ENCODE assay signal across 15 cellular contexts in genomic region chr17:73293031-73293430, GRCh38. TPM values are rescaled to one million over a fixed set of nuclear protein-coding genes. Genes with fewer than 3 reads are reported as not detected.
A peak's percentile ranks its signal among the peaks of the same experiment; 100 is the strongest.
DNase-seq lines count a peak whose midpoint lies in the region; ATAC-seq, FAIRE-seq and TF ChIP-seq lines count a peak whose summit lies in the region.
"Had no signal": no experiment of that assay in that cellular context is flagged by ENCODE, and none has a peak within 500 bp of the region (broad histone marks: within the 10 kb centered on the region; RNA-seq: fewer than 3 reads in every experiment).

No MANE protein-coding gene starts in this region.

- H3K27ac Mint-ChIP-seq in Calu3 (ENCODE audit: unreplicated experiment): peak overlapping the region; percentile 91
- H3K27ac Mint-ChIP-seq: activated CD8-positive, alpha-beta T cell treated with anti-CD3 and anti-CD28 coated beads for 36 hours; activated naive CD8-positive, alpha-beta T cell treated with anti-CD3 and anti-CD28 coated beads for 36 hours; T-helper 1 cell treated with Interleukin-12 subunit alpha and Interleukin-12 subunit beta and Interleukin-4 antibody, amounts not matched to agents 30 μg/mL and 1 μg/mL, for 36 hours had no signal

- H3K4me3 ChIP-seq in left lung (no peak overlapping the region), small intestine (ENCODE audit: low read depth in 1 of 2, low read length in 2 of 2) (no peak overlapping the region)

- H3K9me3 Mint-ChIP-seq in Calu3 (ENCODE audit: low read depth, unreplicated experiment): no peaks in the 10 kb centered on the region
- H3K9me3 Mint-ChIP-seq: activated CD8-positive, alpha-beta T cell treated with anti-CD3 and anti-CD28 coated beads for 36 hours; activated naive CD8-positive, alpha-beta T cell treated with anti-CD3 and anti-CD28 coated beads for 36 hours; natural killer cell treated with Interleukin-12 subunit alpha and Interleukin-12 subunit beta and Interleukin-15 and Interleukin-18, amount 100 ng/mL, for 72 hours; T-helper 1 cell treated with Interleukin-12 subunit alpha and Interleukin-12 subunit beta and Interleukin-4 antibody, amounts not matched to agents 30 μg/mL and 1 μg/mL, for 36 hours had no signal

- no peak for TF ChIP-seq CTCF in Calu3 (IDR thresholded peaks at IDR 0.05; ENCODE audit: unreplicated experiment)
- TF ChIP-seq CTCF in left lung (IDR thresholded peaks at IDR 0.05): no peak

- H3K36me3 ChIP-seq in left lung: no peaks in the 10 kb centered on the region
- no peaks in the 10 kb centered on the region for H3K36me3 ChIP-seq in small intestine (ENCODE audit: control insufficient read depth in 2 of 2, insufficient read depth in 2 of 2, low read length in 2 of 2)

- ATAC-seq in left lung (no peak), HG03108 (IDR thresholded peaks at IDR 0.05; ENCODE audit: unreplicated experiment) (no peak), HG03135 (IDR thresholded peaks at IDR 0.05; ENCODE audit: unreplicated experiment) (no peak)
- ATAC-seq: activated CD8-positive, alpha-beta T cell treated with anti-CD3 and anti-CD28 coated beads for 36 hours; natural killer cell treated with Interleukin-12 subunit alpha and Interleukin-12 subunit beta and Interleukin-15 and Interleukin-18, amount 100 ng/mL, for 72 hours had no signal

- intact Hi-C loops in Calu3 (cut with micrococcal nuclease; ENCODE audit: unreplicated experiment) (loop anchor here (1.0 kb wide), 2 partner anchors 15 to 47 kb away; no protein-coding TSS in a partner anchor), left lung (cut with DNase I) (no loop called here)

- no peaks in the 10 kb centered on the region for H3K9me3 ChIP-seq in left lung
- H3K9me3 ChIP-seq in small intestine (ENCODE audit: control insufficient read depth, low read depth): no peaks in the 10 kb centered on the region

- DNase-seq in Calu3 (peak; percentile 59), astrocyte of the hippocampus (ENCODE audit: low read depth, low spot score) (peak; percentile 49), left lung (no peak), small intestine (no peak), NCI-H2107 (lab: John Stamatoyannopoulos, UW) (no peak)
- no peak for DNase-seq in activated CD8-positive, alpha-beta memory T cell treated with anti-CD3 and anti-CD28 coated beads, Interleukin-2, amount 50 U/mL, for 4 hours
- DNase-seq: activated CD8-positive, alpha-beta T cell treated with anti-CD3 and anti-CD28 coated beads for 36 hours; activated naive CD8-positive, alpha-beta T cell treated with anti-CD3 and anti-CD28 coated beads for 36 hours; AML-193; NCI-H187 treated with DMSO at 0.1 percent for 48 hours; stimulated activated naive CD4-positive, alpha-beta T cell had no signal

- peak overlapping the region; percentile 45 for H3K4me3 Mint-ChIP-seq in Calu3 (ENCODE audit: low read depth, unreplicated experiment)
- H3K4me3 Mint-ChIP-seq: activated CD8-positive, alpha-beta T cell treated with anti-CD3 and anti-CD28 coated beads for 36 hours; activated naive CD8-positive, alpha-beta T cell treated with anti-CD3 and anti-CD28 coated beads for 36 hours; natural killer cell treated with Interleukin-12 subunit alpha and Interleukin-12 subunit beta and Interleukin-15 and Interleukin-18, amount 100 ng/mL, for 72 hours; T-helper 1 cell treated with Interleukin-12 subunit alpha and Interleukin-12 subunit beta and Interleukin-4 antibody, amounts not matched to agents 30 μg/mL and 1 μg/mL, for 36 hours had no signal

- no peaks in the 10 kb centered on the region for H3K27me3 ChIP-seq in left lung
- no peaks in the 10 kb centered on the region for H3K27me3 ChIP-seq in small intestine (ENCODE audit: control insufficient read depth in 2 of 2, insufficient read depth in 2 of 2, low read length in 2 of 2)

- BruUV-seq in Calu3 (replicated peaks; lab: Mats Ljungman, UMichigan): no TSS peak

- peaks cover 52% of the 10 kb centered on the region for H3K36me3 Mint-ChIP-seq in Calu3 (ENCODE audit: insufficient read depth, unreplicated experiment)
- H3K36me3 Mint-ChIP-seq: activated naive CD8-positive, alpha-beta T cell treated with anti-CD3 and anti-CD28 coated beads for 36 hours; natural killer cell treated with Interleukin-12 subunit alpha and Interleukin-12 subunit beta and Interleukin-15 and Interleukin-18, amount 100 ng/mL, for 72 hours had no signal

- WGBS in small intestine, 3 donors: 35 to 63% (median 38%) methylated on average over 11 of the region's 11 CpGs

- no peak for FAIRE-seq in small intestine (lab: Jason Lieb, UNC)

- H3K27ac ChIP-seq in left lung (peak overlapping the region; percentile 53 to 82), small intestine (ENCODE audit: low read depth in 1 of 2, low read length in 1 of 2) (peak overlapping the region; percentile 40 to 71)

- peaks cover 23 to 70% of the 10 kb centered on the region in 2 donors for H3K4me1 ChIP-seq in left lung
- H3K4me1 ChIP-seq in small intestine (ENCODE audit: control insufficient read depth in 2 of 2, insufficient read depth in 1 of 2, low read depth in 1 of 2, low read length in 1 of 2): peaks cover 28 to 30% of the 10 kb centered on the region in 2 donors

- H3K27me3 Mint-ChIP-seq in Calu3 (ENCODE audit: unreplicated experiment): no peaks in the 10 kb centered on the region

- H3K4me1 Mint-ChIP-seq in Calu3 (ENCODE audit: low read depth, unreplicated experiment): peaks cover 60% of the 10 kb centered on the region

- CTCF ChIA-PET in Calu3 (lab: Charles Lee): interaction anchor here (0.7 to 1.9 kb wide), 4 partner anchors 11 to 31 kb away, joined by 3 to 6 read pairs (median 5); partner anchors contain the start of gene CDC42EP4

RNA-seq across cellular contexts. Expression of gene CDC42EP4, which starts 18.8 kb away (rescaled TPM):
- total RNA-seq in Calu3 (2022) (50.2 and 60.1 TPM in 2 replicates), left lung (10 to 100 TPM; 30.2 to 48.6 TPM)
- polyA plus RNA-seq in small intestine: 10 to 100 TPM; 46.5 to 60.8 (median 57.4) TPM

RNA-seq across cellular contexts. Expression of gene CPSF4L, which starts 31.4 kb away (rescaled TPM):
- not detected in 2 replicates for total RNA-seq in Calu3 (2022)
- total RNA-seq in left lung: not detected
- polyA plus RNA-seq in small intestine: not detected
- total RNA-seq: activated CD8-positive, alpha-beta T cell treated with anti-CD3 and anti-CD28 coated beads for 36 hours; activated naive CD8-positive, alpha-beta T cell treated with anti-CD3 and anti-CD28 coated beads for 36 hours; natural killer cell treated with Interleukin-12 subunit alpha and Interleukin-12 subunit beta and Interleukin-15 and Interleukin-18, amount 100 ng/mL, for 72 hours had no signal

Comparison
In these comparisons a context has a peak if more than half of its experiments do, and no peak if none do; other contexts are left out.
1. DNase-seq: peak in Calu3 (single experiment) and astrocyte of the hippocampus (single experiment); none in left lung (0 of 2), small intestine (single experiment), NCI-H2107 (single experiment) and activated CD8-positive, alpha-beta memory T cell treated with anti-CD3 and anti-CD28 coated beads, Interleukin-2, amount 50 U/mL, for 4 hours (single experiment).